In genomic region chr5:177459819-177460628, GRCh38 we compare ENCODE assay signal across 15 cellular contexts. TPM values are rescaled to one million over a fixed set of nuclear protein-coding genes. Genes with fewer than 3 reads are reported as not detected.
DNase-seq lines count a peak whose midpoint lies in the region; ATAC-seq and TF ChIP-seq lines count a peak whose summit lies in the region.
"Had no signal": no experiment of that assay in that cellular context is flagged by ENCODE, and none has a peak within 500 bp of the region (broad histone marks: within the 10 kb centered on the region; RNA-seq: fewer than 3 reads in every experiment).

No MANE protein-coding gene starts in this region.

- H3F3A ChIP-seq in neural cell (ENCODE audit: insufficient read depth, low read length, poor library complexity, severe bottlenecking), result peaks cover 5% of the 10 kb centered on the region

- 0 out of 2 replicates have a peak overlapping the region, but pooled peaks have one; percentile 13 for H3K27ac ChIP-seq in BLaER1
- peak overlapping the region; percentile 90 for H3K27ac ChIP-seq in neural cell (ENCODE audit: low read length)
- H3K27ac ChIP-seq: C4-2B had no signal

- H3K27ac Mint-ChIP-seq in HFFc6 (peak overlapping the region; percentile 45; the same call in 1 of the 2 replicates), T-cell (no peak overlapping the region)
- H3K27ac Mint-ChIP-seq in effector memory CD8-positive, alpha-beta T cell, result peak overlapping the region; percentile 38 to 61

- no peaks in the 10 kb centered on the region for H3K9me3 Mint-ChIP-seq in HFFc6
- no peaks in the 10 kb centered on the region for H3K9me3 Mint-ChIP-seq in effector memory CD8-positive, alpha-beta T cell
- H3K9me3 Mint-ChIP-seq in T-cell, result no peaks in the 10 kb centered on the region

- H2AFZ ChIP-seq in neural cell (ENCODE audit: low read depth, low read length), result no peak overlapping the region

- H3K27me3 ChIP-seq in BLaER1 (no peaks in the 10 kb centered on the region), neural cell (ENCODE audit: insufficient read depth, low read depth, low read length) (no peaks in the 10 kb centered on the region)

- H3K9ac ChIP-seq in BLaER1 (no peak overlapping the region), neural cell (ENCODE audit: low read length) (peak overlapping the region; percentile 67)

- H3K4me3 Mint-ChIP-seq in HFFc6 (no peak overlapping the region), T-cell (no peak overlapping the region)
- no peak overlapping the region for H3K4me3 Mint-ChIP-seq in effector memory CD8-positive, alpha-beta T cell

- CTCF ChIA-PET in T-cell (lab: Charles Lee), result interaction anchor here (0.5 to 1.4 kb wide), 3 partner anchors 33 to 69 kb away, joined by 3 to 4 read pairs (median 3); partner anchors contain the start of genes GRK6 (in 1 of the 2) and PDLIM7 (in 1 of the 2)

- no peak overlapping the region for H3K4me2 ChIP-seq in BLaER1
- no peak overlapping the region for H3K4me2 ChIP-seq in neural cell (ENCODE audit: low read length)

- no peak for TF ChIP-seq EP300 in neural cell (conservative IDR thresholded peaks at IDR 0.05; ENCODE audit: poor library complexity, severe bottlenecking)

- H3K4me1 Mint-ChIP-seq in HFFc6 (ENCODE audit: low read depth) (peaks cover 16% of the 10 kb centered on the region), T-cell (peaks cover 10 to 18% (median 17%) of the 10 kb centered on the region in 3 donors)
- peaks cover 10 to 12% of the 10 kb centered on the region in 2 donors for H3K4me1 Mint-ChIP-seq in effector memory CD8-positive, alpha-beta T cell (ENCODE audit: low read depth in 2 of 2)

- POLR2A ChIA-PET in T-cell (lab: Charles Lee), result no interaction called here

- peaks cover 52% of the 10 kb centered on the region for H3K4me1 ChIP-seq in BLaER1

- no peak overlapping the region for H3K4me3 ChIP-seq in BLaER1
- H3K4me3 ChIP-seq in neural cell (ENCODE audit: low read length), result no peak overlapping the region

- TF ChIP-seq CTCF in HFFc6 (IDR thresholded peaks at IDR 0.05) (no peak), neural cell (IDR thresholded peaks at IDR 0.05; ENCODE audit: poor library complexity, severe bottlenecking) (no peak)

- H3K27me3 Mint-ChIP-seq in HFFc6 (ENCODE audit: insufficient read depth) (peaks cover 12% of the 10 kb centered on the region), T-cell (no peaks in the 10 kb centered on the region)
- no peaks in the 10 kb centered on the region for H3K27me3 Mint-ChIP-seq in effector memory CD8-positive, alpha-beta T cell

- H3K9me3 ChIP-seq in BLaER1 (peaks cover 2% of the 10 kb centered on the region), neural cell (ENCODE audit: low read length) (no peaks in the 10 kb centered on the region)

- H3K36me3 ChIP-seq in BLaER1, result peaks cover 79% of the 10 kb centered on the region
- peaks cover 9% of the 10 kb centered on the region for H3K36me3 ChIP-seq in neural cell (ENCODE audit: insufficient read depth, low read length)

- H3K36me3 Mint-ChIP-seq in HFFc6 (ENCODE audit: low read depth) (peaks cover 28% of the 10 kb centered on the region), T-cell (no peaks in the 10 kb centered on the region)
- H3K36me3 Mint-ChIP-seq in effector memory CD8-positive, alpha-beta T cell (ENCODE audit: insufficient read depth), result peaks cover 27% of the 10 kb centered on the region

- no peaks in the 10 kb centered on the region for H3K9me2 ChIP-seq in neural cell (ENCODE audit: insufficient read depth, low read length)

- TF ChIP-seq RAD21 in neural cell (conservative IDR thresholded peaks at IDR 0.05), result no peak

- peaks cover 15% of the 10 kb centered on the region for H3K79me2 ChIP-seq in neural cell (replicated peaks; ENCODE audit: insufficient read depth, low read length)

- DNase-seq in HFFc6 (no peak), NCI-H1436 treated with DMSO at 0.1 percent for 48 hours (lab: John Stamatoyannopoulos, UW) (no peak), T-cell (no peak), nucleus accumbens (lab: John Stamatoyannopoulos, UW) (no peak)
- no peak for DNase-seq in effector memory CD8-positive, alpha-beta T cell
- DNase-seq: GF-D8, H7, NCI-H2029, NCI-H2171, NCI-H748 treated with DMSO at 0.1 percent for 48 hours, PC-3 had no signal

- peaks cover 77% of the 10 kb centered on the region for H4K20me1 ChIP-seq in BLaER1
- H4K20me1 ChIP-seq in neural cell (ENCODE audit: insufficient read depth), result peaks cover 24% of the 10 kb centered on the region

- ATAC-seq in effector memory CD8-positive, alpha-beta T cell (replicated peaks), result no peak
- ATAC-seq in T-cell (replicated peaks in 1 of 4) (no peak), HG02798 (IDR thresholded peaks at IDR 0.05; ENCODE audit: poor library complexity, unreplicated experiment) (no peak)
- ATAC-seq: PC-3 had no signal

TF ChIP-seq in neural cell, 6 proteins besides CTCF, POLR2A, EP300 and RAD21:
- no peak for TF ChIP-seq SMC3 (conservative IDR thresholded peaks at IDR 0.05; ENCODE audit: poor library complexity)
- no peak for TF ChIP-seq REST (IDR thresholded peaks at IDR 0.05; ENCODE audit: borderline replicate concordance)
- no peak for TF ChIP-seq POLR2AphosphoS5 (IDR thresholded peaks at IDR 0.05)
- no peak for TF ChIP-seq MXI1 (conservative IDR thresholded peaks at IDR 0.05; ENCODE audit: poor library complexity, severe bottlenecking)
- no peak for TF ChIP-seq EZH2 (IDR thresholded peaks at IDR 0.05; ENCODE audit: borderline replicate concordance, insufficient read depth, low read length, poor library complexity, severe bottlenecking)
- no peak for TF ChIP-seq TAF1 (IDR thresholded peaks at IDR 0.05; ENCODE audit: low read depth)

RNA-seq across cellular contexts. Expression of gene DBN1, which starts 13.4 kb away (rescaled TPM):
- 100 to 1,000 TPM; 346 to 394 (median 358) TPM for total RNA-seq in HFFc6 (2021; fragmentation: NEBNext Ultra II Directional; extraction: Animal tissue kit (Norgen Biotek cat#: 25700))
- 319 and 353 TPM in 2 replicates for polyA plus RNA-seq in neural cell
- polyA minus RNA-seq in neural cell, result 348 and 404 TPM in 2 replicates
- total RNA-seq in T-cell, result 10 to 100 TPM; 11.6 to 41.3 (median 21.1) TPM

RNA-seq across cellular contexts. Expression of gene PRR7, which starts 13.4 kb away (rescaled TPM):
- total RNA-seq in HFFc6 (2021; fragmentation: NEBNext Ultra II Directional; extraction: Animal tissue kit (Norgen Biotek cat#: 25700)), result 10 to 100 TPM in 4 of 6 experiments, 1 to 10 TPM in 2; 8.9 to 16.9 (median 10.4) TPM
- polyA plus RNA-seq in neural cell, result 44.1 and 46.6 TPM in 2 replicates
- polyA minus RNA-seq in neural cell, result 25.1 and 28.8 TPM in 2 replicates
- 10 to 100 TPM in 4 of 5 donors, 1 to 10 TPM in 1; 9.5 to 28.2 (median 12.3) TPM for total RNA-seq in T-cell

RNA-seq across cellular contexts. Expression of gene GRK6, which starts 33.5 kb away (rescaled TPM):
- total RNA-seq in HFFc6 (2021; fragmentation: NEBNext Ultra II Directional; extraction: Animal tissue kit (Norgen Biotek cat#: 25700)), result 10 to 100 TPM; 25.8 to 30.7 (median 28.0) TPM
- polyA plus RNA-seq in neural cell, result 22.6 and 26.5 TPM in 2 replicates
- polyA minus RNA-seq in neural cell, result 38.1 and 38.5 TPM in 2 replicates
- 100 to 1,000 TPM; 196 to 226 (median 216) TPM for total RNA-seq in T-cell

RNA-seq across cellular contexts. Expression of gene PDLIM7, which starts 37.4 kb away (rescaled TPM):
- 100 to 1,000 TPM; 339 to 353 (median 343) TPM for total RNA-seq in HFFc6 (2021; fragmentation: NEBNext Ultra II Directional; extraction: Animal tissue kit (Norgen Biotek cat#: 25700))
- 21.0 and 45.4 TPM in 2 replicates for polyA plus RNA-seq in neural cell
- polyA minus RNA-seq in neural cell, result 16.6 and 20.5 TPM in 2 replicates
- total RNA-seq in T-cell, result 10 to 100 TPM in 4 of 5 donors, 1 to 10 TPM in 1; 9.8 to 17.8 (median 12.8) TPM

RNA-seq across cellular contexts. Expression of gene DOK3, which starts 49.6 kb away (rescaled TPM):
- total RNA-seq in HFFc6 (2021; fragmentation: NEBNext Ultra II Directional; extraction: Animal tissue kit (Norgen Biotek cat#: 25700)), result 1 to 10 TPM; 1.1 to 2.6 (median 1.3) TPM
- 5.1 and 5.5 TPM in 2 replicates for polyA plus RNA-seq in neural cell
- polyA minus RNA-seq in neural cell, result 4.6 and 4.9 TPM in 2 replicates
- total RNA-seq in T-cell, result 1 to 10 TPM; 1.1 to 5.8 (median 4.3) TPM

Comparison
In these comparisons a context has a peak if more than half of its experiments do, and no peak if none do; other contexts are left out.
1. H3K27ac Mint-ChIP-seq: peak in HFFc6 (single experiment) and effector memory CD8-positive, alpha-beta T cell (2 of 2); none in T-cell (0 of 2).
2. RNA of gene DBN1, which starts 13.4 kb away (total RNA-seq): 346 to 394 TPM in HFFc6; 11.6 to 41.3 TPM in T-cell; every median in the first group is over 4 times any median in the second.
3. RNA of gene GRK6, which starts 33.5 kb away (total RNA-seq): 196 to 226 TPM in T-cell; 25.8 to 30.7 TPM in HFFc6; every median in the first group is over 4 times any median in the second.